ENCODE assay signal across 16 cellular contexts in genomic region chr4:41477200-41477910, GRCh38.
"Had no signal": no experiment of that assay in that cellular context is flagged by ENCODE, and none has a peak within 500 bp of the region (broad histone marks: within the 10 kb centered on the region; RNA-seq: fewer than 3 reads in every experiment).

No MANE protein-coding gene starts in this region.

- H3K4me3 ChIP-seq: adrenal gland, testis, upper lobe of right lung had no signal

- H3K27ac ChIP-seq: adrenal gland, testis, upper lobe of right lung had no signal

- H3K4me1 ChIP-seq: testis had no signal

- DNase-seq: activated CD4-positive, alpha-beta T cell treated with anti-CD3 and anti-CD28 coated beads, Interleukin-2, amount 50 U/mL, for 48 hours; activated effector memory CD4-positive, alpha-beta T cell treated with Interleukin-2 at 50 U/mL for 16 hours; activated T-cell treated with anti-CD3 and anti-CD28 coated beads, Interleukin-2, amount 50 U/mL, for 4 hours; adrenal gland; cortex of kidney; effector memory CD4-positive, alpha-beta T cell; foreskin fibroblast; hippocampal formation; kidney; left ventricle myocardium superior; mesenchymal stem cell; occipital lobe; T-helper 1 cell; T1000; testis; upper lobe of right lung had no signal

- H3K9me3 ChIP-seq: adrenal gland, testis, upper lobe of right lung had no signal

- H3K36me3 ChIP-seq: adrenal gland, upper lobe of right lung had no signal

- FAIRE-seq: kidney had no signal

- H3K27me3 ChIP-seq: adrenal gland, testis, upper lobe of right lung had no signal
